In the genomic region with DNA sequence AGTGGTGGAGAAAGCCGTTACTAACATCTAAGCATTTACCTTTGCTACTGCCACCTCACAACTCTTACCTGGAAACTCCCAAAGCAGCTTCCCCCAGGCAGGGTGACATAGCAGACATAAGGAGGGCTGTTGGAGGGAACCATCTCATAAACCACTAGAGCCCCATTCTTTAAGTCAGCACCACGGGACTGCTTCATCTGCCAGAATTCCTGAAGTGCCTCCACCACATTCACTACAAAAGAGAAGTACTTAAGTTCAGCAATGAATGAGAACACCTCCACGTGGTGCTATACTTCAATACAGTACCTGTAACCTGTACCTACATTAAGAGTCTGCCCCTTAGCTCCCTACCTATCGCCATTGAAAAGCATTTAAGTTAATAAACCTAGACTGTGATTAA, we compare ENCODE assay signal across 1 cellular context.
A peak's percentile ranks its signal among the peaks of the same experiment; 100 is the strongest.
TF ChIP-seq lines count a peak whose summit lies in the region.

No MANE protein-coding gene starts in this region.

TF ChIP-seq in GM23338, 12 proteins besides CTCF, POLR2A, EP300 and RAD21:
- TF ChIP-seq, protein P1, sequence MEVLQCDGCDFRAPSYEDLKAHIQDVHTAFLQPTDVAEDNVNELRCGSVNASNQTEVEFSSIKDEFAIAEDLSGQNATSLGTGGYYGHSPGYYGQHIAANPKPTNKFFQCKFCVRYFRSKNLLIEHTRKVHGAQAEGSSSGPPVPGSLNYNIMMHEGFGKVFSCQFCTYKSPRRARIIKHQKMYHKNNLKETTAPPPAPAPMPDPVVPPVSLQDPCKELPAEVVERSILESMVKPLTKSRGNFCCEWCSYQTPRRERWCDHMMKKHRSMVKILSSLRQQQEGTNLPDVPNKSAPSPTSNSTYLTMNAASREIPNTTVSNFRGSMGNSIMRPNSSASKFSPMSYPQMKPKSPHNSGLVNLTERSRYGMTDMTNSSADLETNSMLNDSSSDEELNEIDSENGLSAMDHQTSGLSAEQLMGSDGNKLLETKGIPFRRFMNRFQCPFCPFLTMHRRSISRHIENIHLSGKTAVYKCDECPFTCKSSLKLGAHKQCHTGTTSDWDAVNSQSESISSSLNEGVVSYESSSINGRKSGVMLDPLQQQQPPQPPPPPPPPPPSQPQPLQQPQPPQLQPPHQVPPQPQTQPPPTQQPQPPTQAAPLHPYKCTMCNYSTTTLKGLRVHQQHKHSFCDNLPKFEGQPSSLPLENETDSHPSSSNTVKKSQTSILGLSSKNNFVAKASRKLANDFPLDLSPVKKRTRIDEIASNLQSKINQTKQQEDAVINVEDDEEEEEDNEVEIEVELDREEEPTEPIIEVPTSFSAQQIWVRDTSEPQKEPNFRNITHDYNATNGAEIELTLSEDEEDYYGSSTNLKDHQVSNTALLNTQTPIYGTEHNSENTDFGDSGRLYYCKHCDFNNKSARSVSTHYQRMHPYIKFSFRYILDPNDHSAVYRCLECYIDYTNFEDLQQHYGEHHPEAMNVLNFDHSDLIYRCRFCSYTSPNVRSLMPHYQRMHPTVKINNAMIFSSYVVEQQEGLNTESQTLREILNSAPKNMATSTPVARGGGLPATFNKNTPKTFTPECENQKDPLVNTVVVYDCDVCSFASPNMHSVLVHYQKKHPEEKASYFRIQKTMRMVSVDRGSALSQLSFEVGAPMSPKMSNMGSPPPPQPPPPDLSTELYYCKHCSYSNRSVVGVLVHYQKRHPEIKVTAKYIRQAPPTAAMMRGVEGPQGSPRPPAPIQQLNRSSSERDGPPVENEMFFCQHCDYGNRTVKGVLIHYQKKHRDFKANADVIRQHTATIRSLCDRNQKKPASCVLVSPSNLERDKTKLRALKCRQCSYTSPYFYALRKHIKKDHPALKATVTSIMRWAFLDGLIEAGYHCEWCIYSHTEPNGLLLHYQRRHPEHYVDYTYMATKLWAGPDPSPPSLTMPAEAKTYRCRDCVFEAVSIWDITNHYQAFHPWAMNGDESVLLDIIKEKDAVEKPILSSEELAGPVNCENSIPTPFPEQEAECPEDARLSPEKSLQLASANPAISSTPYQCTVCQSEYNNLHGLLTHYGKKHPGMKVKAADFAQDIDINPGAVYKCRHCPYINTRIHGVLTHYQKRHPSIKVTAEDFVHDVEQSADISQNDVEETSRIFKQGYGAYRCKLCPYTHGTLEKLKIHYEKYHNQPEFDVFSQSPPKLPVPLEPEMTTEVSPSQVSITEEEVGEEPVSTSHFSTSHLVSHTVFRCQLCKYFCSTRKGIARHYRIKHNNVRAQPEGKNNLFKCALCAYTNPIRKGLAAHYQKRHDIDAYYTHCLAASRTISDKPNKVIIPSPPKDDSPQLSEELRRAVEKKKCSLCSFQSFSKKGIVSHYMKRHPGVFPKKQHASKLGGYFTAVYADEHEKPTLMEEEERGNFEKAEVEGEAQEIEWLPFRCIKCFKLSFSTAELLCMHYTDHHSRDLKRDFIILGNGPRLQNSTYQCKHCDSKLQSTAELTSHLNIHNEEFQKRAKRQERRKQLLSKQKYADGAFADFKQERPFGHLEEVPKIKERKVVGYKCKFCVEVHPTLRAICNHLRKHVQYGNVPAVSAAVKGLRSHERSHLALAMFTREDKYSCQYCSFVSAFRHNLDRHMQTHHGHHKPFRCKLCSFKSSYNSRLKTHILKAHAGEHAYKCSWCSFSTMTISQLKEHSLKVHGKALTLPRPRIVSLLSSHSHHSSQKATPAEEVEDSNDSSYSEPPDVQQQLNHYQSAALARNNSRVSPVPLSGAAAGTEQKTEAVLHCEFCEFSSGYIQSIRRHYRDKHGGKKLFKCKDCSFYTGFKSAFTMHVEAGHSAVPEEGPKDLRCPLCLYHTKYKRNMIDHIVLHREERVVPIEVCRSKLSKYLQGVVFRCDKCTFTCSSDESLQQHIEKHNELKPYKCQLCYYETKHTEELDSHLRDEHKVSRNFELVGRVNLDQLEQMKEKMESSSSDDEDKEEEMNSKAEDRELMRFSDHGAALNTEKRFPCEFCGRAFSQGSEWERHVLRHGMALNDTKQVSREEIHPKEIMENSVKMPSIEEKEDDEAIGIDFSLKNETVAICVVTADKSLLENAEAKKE (CRISPR knock-in tag; IDR thresholded peaks at IDR 0.05): peak; percentile 18; the same call in 1 of the 2 replicates
- no peak for TF ChIP-seq ZNF331 (CRISPR knock-in tag; IDR thresholded peaks at IDR 0.05; ENCODE audit: low read depth)
TF ChIP-seq in GM23338: peak in this region for 1.
